8 cellular contexts compared by ENCODE assay signal in the genomic region with DNA sequence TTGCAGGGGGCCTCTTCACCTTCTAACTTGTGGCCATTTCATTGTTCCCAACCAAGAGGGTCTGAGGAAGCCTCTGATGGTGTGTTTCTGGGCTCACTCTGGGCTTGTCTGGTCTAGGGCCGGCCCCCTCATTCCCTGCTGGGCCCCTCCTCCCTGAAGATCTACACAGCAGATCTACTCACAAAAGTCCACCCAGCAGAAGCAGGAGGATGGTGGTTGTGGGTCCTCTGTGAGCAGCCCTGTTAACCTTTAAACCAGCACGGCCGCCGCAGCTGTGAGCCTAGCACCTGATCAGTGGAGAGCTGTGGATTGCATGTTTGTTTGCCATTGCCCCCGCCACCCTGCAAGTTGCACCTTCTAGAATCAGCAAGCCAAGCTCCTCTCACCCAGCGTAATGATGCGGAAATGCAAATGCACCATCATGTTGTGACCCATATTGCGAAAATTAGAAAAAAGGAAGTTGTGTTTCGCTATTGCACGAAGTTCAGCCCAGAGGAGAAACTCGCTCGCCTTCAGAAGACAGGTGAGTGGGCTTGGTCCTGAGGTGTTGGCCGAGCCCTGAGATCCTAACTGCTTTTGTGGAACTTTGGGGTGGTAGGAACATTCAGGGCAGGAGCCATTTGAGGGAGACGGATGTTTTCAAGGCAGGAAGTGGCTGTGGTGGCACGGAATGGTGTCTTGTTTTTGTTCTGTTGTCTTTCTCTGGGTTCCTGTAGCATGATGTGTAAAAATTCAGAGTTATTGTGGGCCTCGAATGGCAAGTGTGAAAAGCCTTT. TPM values are rescaled to one million over a fixed set of nuclear protein-coding genes. Genes with fewer than 3 reads are reported as not detected.
DNase-seq lines count a peak whose midpoint lies in the region; ATAC-seq and TF ChIP-seq lines count a peak whose summit lies in the region.

No MANE protein-coding gene starts in this region.

- H3K4me3 ChIP-seq in KMS-11 (IDR thresholded peaks at IDR 0.05; ENCODE audit: insufficient read depth, low read depth, low read length) = no peak overlapping the region
- H3K4me3 ChIP-seq in heart left ventricle = peak overlapping the region in 9 of 12 donors; percentile 22 to 77 (median 38)

- H4K20me1 ChIP-seq in KMS-11 (ENCODE audit: insufficient read depth) = no peaks in the 10 kb centered on the region

- H3K4me1 ChIP-seq in KMS-11 (ENCODE audit: low read depth, poor library complexity, severe bottlenecking) (peaks cover 37% of the 10 kb centered on the region), heart left ventricle (peaks cover 0 to 51% (median 0%) of the 10 kb centered on the region in 12 donors)

- H3K27ac ChIP-seq in KMS-11 = peak overlapping the region; percentile 83
- H3K27ac ChIP-seq in heart left ventricle = peak overlapping the region in 6 of 12 donors; percentile 24 to 97 (median 45)

- peak overlapping the region; percentile 82 for H3K9ac ChIP-seq in KMS-11

- DNase-seq in COLO668 (lab: John Stamatoyannopoulos, UW; ENCODE audit: unreplicated experiment) (peak; percentile 12), heart left ventricle (peak in 1 of 5 donors; percentile 43), NCI-H524 treated with DMSO at 0.1 percent for 48 hours (lab: John Stamatoyannopoulos, UW) (no peak), NCI-H1048 (lab: John Stamatoyannopoulos, UW) (no peak)
- DNase-seq in activated CD8-positive, alpha-beta memory T cell treated with anti-CD3 and anti-CD28 coated beads for 1 hour (ENCODE audit: extremely low read depth in 1 of 2, low read depth in 1 of 2) = peak; percentile 36 to 52
- DNase-seq in stimulated activated CD4-positive, alpha-beta T cell treated with anti-CD3 and anti-CD28 coated beads, TNF-alpha, amount 100 ng/mL, for 1 hour (ENCODE audit: low read depth in 3 of 3, low spot score in 1 of 3) = peak; percentile 35 to 43 (median 37)

- H3K4me2 ChIP-seq in KMS-11 = peak overlapping the region; percentile 61

- no peak for TF ChIP-seq CTCF in KMS-11 (conservative IDR thresholded peaks at IDR 0.05; ENCODE audit: low read depth, low read length)
- TF ChIP-seq CTCF in heart left ventricle (IDR thresholded peaks at IDR 0.05) = no peak

- ATAC-seq in GM21515 (IDR thresholded peaks at IDR 0.05; ENCODE audit: unreplicated experiment) = peak; percentile 69
- peak in 3 of 4 donors; percentile 39 to 47 (median 47) for ATAC-seq in heart left ventricle

- H3K9me3 ChIP-seq in heart left ventricle = peaks cover 0 to 12% (median 3%) of the 10 kb centered on the region in 12 donors

- TF ChIP-seq POLR2A in heart left ventricle (IDR thresholded peaks at IDR 0.05) = no peak

- intact Hi-C loops in heart left ventricle (cut with DNase I) = loop anchor here in 1 of 10 donors (10.0 kb wide), 1 partner anchor 121 kb away; no protein-coding TSS in a partner anchor

- H3K27me3 ChIP-seq in KMS-11 (ENCODE audit: insufficient read depth, low read depth) (no peaks in the 10 kb centered on the region), heart left ventricle (peaks cover 0 to 6% (median 0%) of the 10 kb centered on the region in 9 donors)

- H3K36me3 ChIP-seq in KMS-11 (ENCODE audit: insufficient read depth) (no peaks in the 10 kb centered on the region), heart left ventricle (no peaks in the 10 kb centered on the region)

- WGBS in heart left ventricle, 4 donors = 71 to 85% (median 83%) methylated on average over 16 of the region's 16 CpGs

- H2AFZ ChIP-seq in KMS-11 (ENCODE audit: low read depth) = peak overlapping the region; percentile 68

- H3K79me2 ChIP-seq in KMS-11 (ENCODE audit: insufficient read depth, low read depth) = peaks cover 50% of the 10 kb centered on the region

RNA-seq across cellular contexts. Expression of a gene that starts 16.7 kb away (rescaled TPM):
- total RNA-seq in heart left ventricle = 10 to 100 TPM in 1 of 9 donors, 1 to 10 TPM in 8; 1.2 to 11.2 (median 1.8) TPM
- polyA plus RNA-seq in heart left ventricle = 1 to 10 TPM; 1.5 to 1.6 TPM

Comparison
In these comparisons a context has a peak if more than half of its experiments do, and no peak if none do; other contexts are left out.
1. DNase-seq: peak in COLO668 (single experiment), activated CD8-positive, alpha-beta memory T cell treated with anti-CD3 and anti-CD28 coated beads for 1 hour (2 of 2) and stimulated activated CD4-positive, alpha-beta T cell treated with anti-CD3 and anti-CD28 coated beads, TNF-alpha, amount 100 ng/mL, for 1 hour (3 of 3); none in NCI-H524 treated with DMSO at 0.1 percent for 48 hours (single experiment) and NCI-H1048 (single experiment).